ENCODE assay signal across 8 cellular contexts in the genomic region with DNA sequence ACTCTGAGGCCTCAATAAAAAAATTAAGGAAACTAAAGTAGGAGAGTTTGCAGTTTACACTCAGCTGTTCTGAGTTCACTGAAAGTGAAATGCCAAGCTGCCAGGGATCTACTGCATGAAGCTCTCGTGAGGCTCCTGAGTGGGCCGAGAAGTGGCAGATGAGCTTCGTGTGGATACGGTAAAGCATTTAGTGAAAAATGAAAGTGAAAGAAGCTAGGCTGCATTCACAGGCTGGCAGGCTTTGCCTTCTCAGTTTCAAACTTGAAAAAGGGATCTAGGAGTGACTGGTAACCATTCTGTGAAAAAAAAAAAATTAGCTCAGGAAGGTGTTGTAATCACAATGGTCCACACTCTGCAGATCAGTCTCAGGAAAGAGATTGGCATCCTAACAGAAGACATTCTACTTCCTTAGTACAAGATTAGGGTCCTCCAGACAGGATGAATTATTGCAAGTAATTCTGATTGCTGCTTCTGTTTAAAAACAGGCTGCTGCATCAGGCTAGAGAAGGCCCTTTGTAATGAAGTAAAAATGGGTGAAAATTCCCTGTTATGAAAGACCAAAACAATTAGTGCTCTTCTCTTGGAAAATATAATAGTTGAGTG.
A peak's percentile ranks its signal among the peaks of the same experiment; 100 is the strongest.
DNase-seq lines count a peak whose midpoint lies in the region; ATAC-seq and TF ChIP-seq lines count a peak whose summit lies in the region.

No MANE protein-coding gene starts in this region.

- H3K4me1 ChIP-seq in CD8-positive, alpha-beta memory T cell (ENCODE audit: insufficient read depth, low read length), result peaks cover 12% of the 10 kb centered on the region
- H3K4me1 ChIP-seq in SK-N-SH (ENCODE audit: control insufficient read depth in 1 of 2, insufficient read depth in 2 of 2, low read depth in 1 of 2, low read length in 1 of 2), result no peaks in the 10 kb centered on the region; a peak in 1 of 4 replicates

- peak overlapping the region; percentile 67 for H3K4me2 ChIP-seq in SK-N-SH

- 24% methylated on average over 4 of the region's 4 CpGs for WGBS in SK-N-SH (ENCODE audit: low lambda C conversion rate)

- H3K27me3 ChIP-seq in CD8-positive, alpha-beta memory T cell (ENCODE audit: insufficient read depth, low read length, poor library complexity, severe bottlenecking), result no peaks in the 10 kb centered on the region
- no peaks in the 10 kb centered on the region for H3K27me3 ChIP-seq in SK-N-SH (ENCODE audit: insufficient read depth)

- no peak for TF ChIP-seq EP300 in SK-N-SH (IDR thresholded peaks at IDR 0.05; ENCODE audit: borderline replicate concordance in 1 of 2, low read depth in 1 of 2, low read length in 1 of 2)

- H3K27ac Mint-ChIP-seq in CD8-positive, alpha-beta memory T cell, result peak overlapping the region; percentile 53 to 98 (median 94)

- H4K20me1 ChIP-seq in SK-N-SH (ENCODE audit: insufficient read depth), result no peaks in the 10 kb centered on the region

- 0 out of 2 replicates have a peak overlapping the region, but pooled peaks have one; percentile 19 for H2AFZ ChIP-seq in SK-N-SH (ENCODE audit: low read depth)

- peak; percentile 10 to 57 (median 41) for DNase-seq in CD8-positive, alpha-beta memory T cell
- no peak for DNase-seq in SK-N-SH
- DNase-seq in activated naive CD8-positive, alpha-beta T cell treated with anti-CD3 and anti-CD28 coated beads, Interleukin-2, amount 50 U/mL, for 16 hours (ENCODE audit: low read depth, low spot score), result peak; percentile 0
- DNase-seq in inferior parietal cortex (ENCODE audit: extremely low spot score), result peak; percentile 19
- DNase-seq in stimulated activated CD4-positive, alpha-beta T cell treated with anti-CD3 and anti-CD28 coated beads, Interleukin-12 subunit alpha, Interleukin-12 subunit beta, amount 100 ng/mL, for 48 hours (ENCODE audit: low read depth in 2 of 3, low spot score in 1 of 3), result peak; percentile 3 to 7 (median 4)
- DNase-seq in amniotic stem cell (lab: John Stamatoyannopoulos, UW), result no peak

- peak overlapping the region; percentile 47 for H3K4me3 ChIP-seq in CD8-positive, alpha-beta memory T cell (ENCODE audit: low read length)
- peak overlapping the region; percentile 21 to 49; a peak in 3 of 4 replicates for H3K4me3 ChIP-seq in SK-N-SH (ENCODE audit: low read depth in 2 of 2, low read length in 1 of 2)

- ATAC-seq in GM19452 (IDR thresholded peaks at IDR 0.05; ENCODE audit: unreplicated experiment) (peak; percentile 98), HG03520 (IDR thresholded peaks at IDR 0.05; ENCODE audit: unreplicated experiment) (peak; percentile 96)

- H3K9me2 ChIP-seq in SK-N-SH, result no peaks in the 10 kb centered on the region

- H3K4me1 Mint-ChIP-seq in CD8-positive, alpha-beta memory T cell, result peaks cover 21 to 27% (median 21%) of the 10 kb centered on the region in 3 donors

- POLR2A ChIA-PET in CD8-positive, alpha-beta memory T cell (lab: Charles Lee), result interaction anchor here (0.6 kb wide), 1 partner anchor 240 kb away, joined by 3 read pairs; no protein-coding TSS in a partner anchor
- POLR2A ChIA-PET in SK-N-SH (lab: Yijun Ruan, JAX), result no interaction called here

- no peak for TF ChIP-seq CTCF in SK-N-SH (IDR thresholded peaks at IDR 0.05)

- peak overlapping the region; percentile 17; the same call in 1 of the 2 replicates for H3K9ac ChIP-seq in SK-N-SH

- peak overlapping the region; percentile 71 to 91 (median 86) for H3K4me3 Mint-ChIP-seq in CD8-positive, alpha-beta memory T cell

- H3K27me3 Mint-ChIP-seq in CD8-positive, alpha-beta memory T cell, result no peaks in the 10 kb centered on the region

- no peaks in the 10 kb centered on the region for H3K79me2 ChIP-seq in SK-N-SH (ENCODE audit: insufficient read depth)

- no peaks in the 10 kb centered on the region for H3F3A ChIP-seq in SK-N-SH (replicated peaks; ENCODE audit: insufficient read depth)

- TF ChIP-seq RAD21 in SK-N-SH (IDR thresholded peaks at IDR 0.05; ENCODE audit: low read length), result no peak

- no peaks in the 10 kb centered on the region for H3K36me3 Mint-ChIP-seq in CD8-positive, alpha-beta memory T cell

- peak overlapping the region; percentile 39 for H3K27ac ChIP-seq in CD8-positive, alpha-beta memory T cell (ENCODE audit: low read depth, low read length)
- peak overlapping the region in 1 of 2 experiments; percentile 50; a peak in 2 of 4 replicates for H3K27ac ChIP-seq in SK-N-SH (ENCODE audit: low read depth in 2 of 2, low read length in 1 of 2)

- no peaks in the 10 kb centered on the region for H3K9me3 ChIP-seq in CD8-positive, alpha-beta memory T cell (ENCODE audit: low read length)
- H3K9me3 ChIP-seq in SK-N-SH, result no peaks in the 10 kb centered on the region

- no peaks in the 10 kb centered on the region for H3K36me3 ChIP-seq in CD8-positive, alpha-beta memory T cell (ENCODE audit: insufficient read depth, low read length)
- H3K36me3 ChIP-seq in SK-N-SH (replicated peaks in 1 of 2; ENCODE audit: control insufficient read depth in 1 of 2, insufficient read depth in 2 of 2, low read length in 1 of 2), result no peaks in the 10 kb centered on the region

- H3K9me3 Mint-ChIP-seq in CD8-positive, alpha-beta memory T cell, result no peaks in the 10 kb centered on the region

- CTCF ChIA-PET in CD8-positive, alpha-beta memory T cell (lab: Charles Lee), result no interaction called here
- CTCF ChIA-PET in SK-N-SH (lab: Yijun Ruan, JAX), result interaction anchor here (1.1 kb wide), 1 partner anchor 22 kb away, joined by 3 read pairs; no protein-coding TSS in a partner anchor

TF ChIP-seq in SK-N-SH, 30 proteins besides CTCF, POLR2A, EP300 and RAD21:
- TF ChIP-seq SMC3 (IDR thresholded peaks at IDR 0.05; ENCODE audit: low read depth, low read length) (no peak), JUND (IDR thresholded peaks at IDR 0.05) (no peak), EZH2phosphoT487 (IDR thresholded peaks at IDR 0.05; ENCODE audit: borderline replicate concordance, low read depth) (no peak), GABPA (IDR thresholded peaks at IDR 0.05; ENCODE audit: low read depth) (no peak), FOXM1 (IDR thresholded peaks at IDR 0.05; ENCODE audit: low read depth) (no peak), RCOR1 (IDR thresholded peaks at IDR 0.05; ENCODE audit: low read length) (no peak), PBX3 (IDR thresholded peaks at IDR 0.05) (no peak), MXI1 (IDR thresholded peaks at IDR 0.05; ENCODE audit: low read depth, low read length) (no peak), RFX5 (IDR thresholded peaks at IDR 0.05; ENCODE audit: low read length) (no peak), TAF1 (IDR thresholded peaks at IDR 0.05; ENCODE audit: borderline replicate concordance, low read depth, low read length) (no peak), RXRA (IDR thresholded peaks at IDR 0.05; ENCODE audit: borderline replicate concordance, low read depth) (no peak), TCF12 (IDR thresholded peaks at IDR 0.05) (no peak), GATA2 (CRISPR knock-in tag; IDR thresholded peaks at IDR 0.05) (no peak)
- TF ChIP-seq, protein P1, sequence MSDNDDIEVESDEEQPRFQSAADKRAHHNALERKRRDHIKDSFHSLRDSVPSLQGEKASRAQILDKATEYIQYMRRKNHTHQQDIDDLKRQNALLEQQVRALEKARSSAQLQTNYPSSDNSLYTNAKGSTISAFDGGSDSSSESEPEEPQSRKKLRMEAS (IDR thresholded peaks at IDR 0.05; ENCODE audit: low read depth), result no peak
TF ChIP-seq in SK-N-SH: peak in this region for 0.

Comparison
In these comparisons a context has a peak if more than half of its experiments do, and no peak if none do; other contexts are left out.
1. DNase-seq: peak in CD8-positive, alpha-beta memory T cell (5 of 5), activated naive CD8-positive, alpha-beta T cell treated with anti-CD3 and anti-CD28 coated beads, Interleukin-2, amount 50 U/mL, for 16 hours (single experiment), inferior parietal cortex (single experiment) and stimulated activated CD4-positive, alpha-beta T cell treated with anti-CD3 and anti-CD28 coated beads, Interleukin-12 subunit alpha, Interleukin-12 subunit beta, amount 100 ng/mL, for 48 hours (3 of 3); none in SK-N-SH (single experiment) and amniotic stem cell (single experiment).